In genomic region chr1:33080373-33080772, GRCh38 we compare ENCODE assay signal across 8 cellular contexts. TPM values are rescaled to one million over a fixed set of nuclear protein-coding genes. Genes with fewer than 3 reads are reported as not detected.
DNase-seq lines count a peak whose midpoint lies in the region; ATAC-seq and TF ChIP-seq lines count a peak whose summit lies in the region.

No MANE protein-coding gene starts in this region.

- H3K4me1 Mint-ChIP-seq in CD8-positive, alpha-beta T cell (ENCODE audit: low read depth) = peaks cover 27% of the 10 kb centered on the region
- peaks cover 4% of the 10 kb centered on the region for H3K4me1 Mint-ChIP-seq in endodermal cell
- peaks cover 18% of the 10 kb centered on the region for H3K4me1 Mint-ChIP-seq in osteocyte (ENCODE audit: unreplicated experiment)

- peak overlapping the region; percentile 85 for H2AFZ ChIP-seq in PC-9

- no peaks in the 10 kb centered on the region for H3K27me3 Mint-ChIP-seq in CD8-positive, alpha-beta T cell (ENCODE audit: low read depth)
- H3K27me3 Mint-ChIP-seq in endodermal cell (ENCODE audit: insufficient read depth) = peaks cover 57% of the 10 kb centered on the region
- H3K27me3 Mint-ChIP-seq in osteocyte (ENCODE audit: unreplicated experiment) = no peaks in the 10 kb centered on the region

- H3K27ac Mint-ChIP-seq in CD8-positive, alpha-beta T cell = peak overlapping the region; percentile 7
- H3K27ac Mint-ChIP-seq in endodermal cell (no peak overlapping the region), osteocyte (ENCODE audit: unreplicated experiment) (peak overlapping the region; percentile 72)

- POLR2A ChIA-PET in CD8-positive, alpha-beta T cell (lab: Charles Lee) = interaction anchor here (1.3 to 2.7 kb wide), 3 partner anchors 47 to 101 kb away, joined by 3 to 12 read pairs (median 4); partner anchors contain the start of gene TRIM62
- POLR2A ChIA-PET in PC-9 (lab: Charles Lee; ENCODE audit: unreplicated experiment) = interaction anchor here (0.7 kb wide), 1 partner anchor 351 kb away, joined by 7 read pairs; no protein-coding TSS in a partner anchor

- no peaks in the 10 kb centered on the region for H3K9me3 ChIP-seq in CD8-positive, alpha-beta T cell (ENCODE audit: low read length)
- no peaks in the 10 kb centered on the region for H3K9me3 ChIP-seq in PC-9 (ENCODE audit: insufficient read depth, low read depth)
- no peaks in the 10 kb centered on the region for H3K9me3 ChIP-seq in endodermal cell (ENCODE audit: control insufficient read depth, low read length)
- H3K9me3 ChIP-seq in body of pancreas = no peaks in the 10 kb centered on the region

- TSS peak; percentile 81 for BruUV-seq in PC-9 (replicated peaks; lab: Mats Ljungman, UMichigan)

- peak overlapping the region; percentile 57 for H3K4me3 ChIP-seq in CD8-positive, alpha-beta T cell (ENCODE audit: low read depth, low read length)
- H3K4me3 ChIP-seq in PC-9 (peak overlapping the region; percentile 66), endodermal cell (ENCODE audit: low read length) (peak overlapping the region; percentile 83), body of pancreas (peak overlapping the region in 1 of 2 donors; percentile 61)

- H3K36me3 Mint-ChIP-seq in CD8-positive, alpha-beta T cell = peaks cover 4% of the 10 kb centered on the region
- H3K36me3 Mint-ChIP-seq in endodermal cell (ENCODE audit: low read depth) (no peaks in the 10 kb centered on the region), osteocyte (ENCODE audit: unreplicated experiment) (no peaks in the 10 kb centered on the region)

- H3K9me3 Mint-ChIP-seq in CD8-positive, alpha-beta T cell = no peaks in the 10 kb centered on the region
- no peaks in the 10 kb centered on the region for H3K9me3 Mint-ChIP-seq in endodermal cell
- no peaks in the 10 kb centered on the region for H3K9me3 Mint-ChIP-seq in osteocyte (ENCODE audit: unreplicated experiment)

- H3F3A ChIP-seq in PC-9 (ENCODE audit: insufficient read depth, low read depth) = no peaks in the 10 kb centered on the region

- H3K27ac ChIP-seq in CD8-positive, alpha-beta T cell (ENCODE audit: low read depth, low read length) = peak overlapping the region; percentile 54
- no peak overlapping the region for H3K27ac ChIP-seq in PC-9
- no peak overlapping the region for H3K27ac ChIP-seq in endodermal cell (ENCODE audit: low read depth, low read length)
- H3K27ac ChIP-seq in body of pancreas = peak overlapping the region in 1 of 4 donors; percentile 40

- H3K4me2 ChIP-seq in PC-9 = peak overlapping the region; percentile 80

- TF ChIP-seq POLR2A in GM18505 (IDR thresholded peaks at IDR 0.05; ENCODE audit: borderline replicate concordance, extremely low read depth, insufficient read depth, insufficient read length) (no peak), body of pancreas (IDR thresholded peaks at IDR 0.05) (no peak)

- DNase-seq in CD8-positive, alpha-beta T cell = no peak
- no peak for DNase-seq in PC-9
- no peak for DNase-seq in endodermal cell
- no peak for DNase-seq in osteocyte (ENCODE audit: extremely low spot score, unreplicated experiment)
- no peak for DNase-seq in NCI-H2107 treated with DMSO at 0.1 percent for 48 hours (lab: John Stamatoyannopoulos, UW; ENCODE audit: unreplicated experiment)
- no peak for DNase-seq in body of pancreas

- H4K20me1 ChIP-seq in PC-9 (ENCODE audit: insufficient read depth) = no peaks in the 10 kb centered on the region

- no peak overlapping the region for H3K9ac ChIP-seq in endodermal cell (ENCODE audit: extremely low read depth, low read length, poor library complexity, severe bottlenecking)

- H3K4me1 ChIP-seq in CD8-positive, alpha-beta T cell (ENCODE audit: insufficient read depth, low read length) = peaks cover 22% of the 10 kb centered on the region
- H3K4me1 ChIP-seq in PC-9 (replicated peaks; ENCODE audit: insufficient read depth) = peaks cover 9% of the 10 kb centered on the region
- no peaks in the 10 kb centered on the region for H3K4me1 ChIP-seq in endodermal cell (ENCODE audit: control insufficient read depth, insufficient read depth, low read length)
- H3K4me1 ChIP-seq in body of pancreas = peaks cover 19% of the 10 kb centered on the region

- H3K9me2 ChIP-seq in PC-9 (ENCODE audit: insufficient read depth) = no peaks in the 10 kb centered on the region

- intact Hi-C loops in CD8-positive, alpha-beta T cell (cut with DNase I, micrococcal nuclease) = loop anchor here (2.0 to 10.0 kb wide), 5 partner anchors 116 to 430 kb away; partner anchors contain the start of genes RBBP4 (in 1 of the 2), RNF19B (in 1 of the 2), S100PBP (in 1 of the 2) and YARS1 (in 1 of the 2)
- intact Hi-C loops in PC-9 (cut with micrococcal nuclease; ENCODE audit: unreplicated experiment) (loop anchor here (5.0 to 10.0 kb wide), 2 partner anchors 148 to 366 kb away; no protein-coding TSS in a partner anchor), body of pancreas (cut with DNase I) (no loop called here)

- no peak for TF ChIP-seq CTCF in CD8-positive, alpha-beta T cell (IDR thresholded peaks at IDR 0.05)
- TF ChIP-seq CTCF in PC-9 (conservative IDR thresholded peaks at IDR 0.05) (no peak), endodermal cell (conservative IDR thresholded peaks at IDR 0.05) (no peak), osteocyte (IDR thresholded peaks at IDR 0.05) (no peak), body of pancreas (IDR thresholded peaks at IDR 0.05) (no peak)

- WGBS in endodermal cell (ENCODE audit: insufficient coverage in 1 of 2, insufficient read length in 1 of 2), 2 experiments = 64 to 100% methylated on average over 2 to 6 of the region's 6 CpGs
- 32 to 55% methylated on average over 6 of the region's 6 CpGs for WGBS in body of pancreas, 2 donors

- no peak for ATAC-seq in CD8-positive, alpha-beta T cell
- no peak for ATAC-seq in GM18505 (IDR thresholded peaks at IDR 0.05; ENCODE audit: unreplicated experiment)
- no peak for ATAC-seq in HG02759 (IDR thresholded peaks at IDR 0.05; ENCODE audit: unreplicated experiment)
- ATAC-seq in body of pancreas = no peak

- no peaks in the 10 kb centered on the region for H3K27me3 ChIP-seq in CD8-positive, alpha-beta T cell (ENCODE audit: insufficient read depth, low read length)
- no peaks in the 10 kb centered on the region for H3K27me3 ChIP-seq in PC-9 (ENCODE audit: insufficient read depth, low read depth)
- peaks cover 42% of the 10 kb centered on the region for H3K27me3 ChIP-seq in endodermal cell (ENCODE audit: control insufficient read depth, insufficient read depth, low read length, poor library complexity, severe bottlenecking)
- H3K27me3 ChIP-seq in body of pancreas = no peaks in the 10 kb centered on the region

- H3K79me2 ChIP-seq in PC-9 (ENCODE audit: low read depth) = no peaks in the 10 kb centered on the region

- CTCF ChIA-PET in CD8-positive, alpha-beta T cell (lab: Charles Lee) = interaction anchor here (1.0 to 2.9 kb wide), 4 partner anchors 15 to 57 kb away, joined by 3 to 15 read pairs (median 3); no protein-coding TSS in a partner anchor
- CTCF ChIA-PET in PC-9 (lab: Charles Lee) = interaction anchor here (1.0 kb wide), 2 partner anchors 18 to 368 kb away, joined by 3 to 4 read pairs; no protein-coding TSS in a partner anchor

- H3K4me3 Mint-ChIP-seq in CD8-positive, alpha-beta T cell = peak overlapping the region; percentile 82
- peak overlapping the region; percentile 61 for H3K4me3 Mint-ChIP-seq in endodermal cell
- H3K4me3 Mint-ChIP-seq in osteocyte (ENCODE audit: unreplicated experiment) = peak overlapping the region; percentile 81

- no peaks in the 10 kb centered on the region for H3K36me3 ChIP-seq in CD8-positive, alpha-beta T cell (ENCODE audit: insufficient read depth, low read length)
- H3K36me3 ChIP-seq in PC-9 (ENCODE audit: low read depth) (no peaks in the 10 kb centered on the region), endodermal cell (ENCODE audit: control insufficient read depth, insufficient read depth, low read length) (no peaks in the 10 kb centered on the region), body of pancreas (replicated peaks in 1 of 2; ENCODE audit: insufficient read depth in 1 of 2, low read depth in 2 of 2) (no peaks in the 10 kb centered on the region)

RNA-seq across cellular contexts. Expression of gene AZIN2, which starts 0.6 kb away (rescaled TPM):
- total RNA-seq in CD8-positive, alpha-beta T cell = 1 to 10 TPM; 3.5 to 4.1 TPM
- total RNA-seq in PC-9 (2021) (7.3 and 11.6 TPM in 2 replicates), endodermal cell (1 to 10 TPM; 1.7 to 3.0 TPM), osteocyte (8.0 and 10.4 TPM in 2 replicates), body of pancreas (1 to 10 TPM; 1.0 to 1.6 TPM)
- polyA plus RNA-seq in endodermal cell (2013, experiment 1 of 2) = 3.2 TPM
- polyA plus RNA-seq in endodermal cell (2013, experiment 2 of 2) = 4.7 TPM

RNA-seq across cellular contexts. Expression of gene AK2, which starts 43.7 kb away (rescaled TPM):
- 10 to 100 TPM; 24.3 to 24.9 TPM for total RNA-seq in CD8-positive, alpha-beta T cell
- 191 and 232 TPM in 2 replicates for total RNA-seq in PC-9 (2021)
- 100 to 1,000 TPM; 114 to 118 TPM for total RNA-seq in endodermal cell
- polyA plus RNA-seq in endodermal cell (2013, experiment 1 of 2) = 131 TPM
- polyA plus RNA-seq in endodermal cell (2013, experiment 2 of 2) = 97.3 TPM
- total RNA-seq in osteocyte = 93.0 and 94.6 TPM in 2 replicates
- 100 to 1,000 TPM in 1 of 2 donors, 10 to 100 TPM in 1; 76.8 to 533 TPM for total RNA-seq in body of pancreas
